In genomic region chr19:7522072-7522922, GRCh38 we compare ENCODE assay signal across 8 cellular contexts. TPM values are rescaled to one million over a fixed set of nuclear protein-coding genes. Genes with fewer than 3 reads are reported as not detected.
DNase-seq lines count a peak whose midpoint lies in the region; ATAC-seq and TF ChIP-seq lines count a peak whose summit lies in the region.

Gene MCOLN1, plus strand, starts transcription at chr19:7522624. Its CDS starts 127 bp downstream, at chr19:7522751.

- H3K36me3 ChIP-seq in cardiac muscle cell = peaks cover 2% of the 10 kb centered on the region

- DNase-seq in NCI-H1417 treated with DMSO at 0.1 percent for 48 hours (lab: John Stamatoyannopoulos, UW) (peak; percentile 90), T follicular helper cell (ENCODE audit: low read depth) (peak; percentile 99), cardiac muscle cell (ENCODE audit: low read depth in 1 of 2, low spot score in 1 of 2) (peak; percentile 98 to 100), posterior cingulate gyrus (peak; percentile 97 to 100 (median 98)), type B pancreatic cell (ENCODE audit: extremely low spot score, unreplicated experiment) (peak; percentile 100)
- peak; percentile 100 for DNase-seq in activated naive CD8-positive, alpha-beta T cell treated with anti-CD3 and anti-CD28 coated beads, Interleukin-2, amount 50 U/mL, for 24 hours

- H3K4me1 Mint-ChIP-seq in activated naive CD8-positive, alpha-beta T cell treated with anti-CD3 and anti-CD28 coated beads, Interleukin-2, amount 50 U/mL, for 24 hours = peaks cover 14% of the 10 kb centered on the region
- H3K4me1 Mint-ChIP-seq in type B pancreatic cell (ENCODE audit: unreplicated experiment) = peaks cover 10% of the 10 kb centered on the region

- peaks cover 7% of the 10 kb centered on the region for H3K4me1 ChIP-seq in cardiac muscle cell (ENCODE audit: low read depth)

- peak within 1 kb of the TSS; percentile 83 for H3K27ac Mint-ChIP-seq in activated naive CD8-positive, alpha-beta T cell treated with anti-CD3 and anti-CD28 coated beads, Interleukin-2, amount 50 U/mL, for 24 hours
- H3K27ac Mint-ChIP-seq in type B pancreatic cell = peak within 1 kb of the TSS; percentile 82

- H3K4me3 Mint-ChIP-seq in activated naive CD8-positive, alpha-beta T cell treated with anti-CD3 and anti-CD28 coated beads, Interleukin-2, amount 50 U/mL, for 24 hours = peak within 1 kb of the TSS; percentile 79
- peak within 1 kb of the TSS; percentile 89 for H3K4me3 Mint-ChIP-seq in type B pancreatic cell

- no peaks in the 10 kb centered on the region for H3K9me3 ChIP-seq in cardiac muscle cell (ENCODE audit: low read depth)

- peak; percentile 93 for ATAC-seq in HG02759 (IDR thresholded peaks at IDR 0.05; ENCODE audit: unreplicated experiment)
- ATAC-seq in activated naive CD8-positive, alpha-beta T cell treated with anti-CD3 and anti-CD28 coated beads, Interleukin-2, amount 50 U/mL, for 24 hours = peak; percentile 85

- H3K9me3 Mint-ChIP-seq in activated naive CD8-positive, alpha-beta T cell treated with anti-CD3 and anti-CD28 coated beads, Interleukin-2, amount 50 U/mL, for 24 hours = no peaks in the 10 kb centered on the region
- no peaks in the 10 kb centered on the region for H3K9me3 Mint-ChIP-seq in type B pancreatic cell

- no peak for TF ChIP-seq CTCF in cardiac muscle cell (IDR thresholded peaks at IDR 0.05; ENCODE audit: low read depth, low read length)
- no peak for TF ChIP-seq CTCF in type B pancreatic cell (conservative IDR thresholded peaks at IDR 0.05)

- no peak within 1 kb of the TSS for H3K27ac ChIP-seq in cardiac muscle cell

- H3K27me3 ChIP-seq in cardiac muscle cell = no peaks in the 10 kb centered on the region

- intact Hi-C loops in posterior cingulate gyrus (cut with DNase I) = loop anchor here (1.0 to 5.0 kb wide), 2 partner anchors 12 to 125 kb away; no protein-coding TSS in a partner anchor

- H3K4me3 ChIP-seq in cardiac muscle cell = peak within 1 kb of the TSS; percentile 87

- H3K36me3 Mint-ChIP-seq in activated naive CD8-positive, alpha-beta T cell treated with anti-CD3 and anti-CD28 coated beads, Interleukin-2, amount 50 U/mL, for 24 hours (ENCODE audit: low read depth) = no peaks in the 10 kb centered on the region
- H3K36me3 Mint-ChIP-seq in type B pancreatic cell = peaks cover 6% of the 10 kb centered on the region

- H3K27me3 Mint-ChIP-seq in activated naive CD8-positive, alpha-beta T cell treated with anti-CD3 and anti-CD28 coated beads, Interleukin-2, amount 50 U/mL, for 24 hours = no peaks in the 10 kb centered on the region
- H3K27me3 Mint-ChIP-seq in type B pancreatic cell = no peaks in the 10 kb centered on the region

- peak; percentile 58 for TF ChIP-seq POLR2A in GM10847 (IDR thresholded peaks at IDR 0.05; ENCODE audit: extremely low read depth, insufficient read length)

RNA-seq across cellular contexts. Expression of gene MCOLN1, which starts in this region (rescaled TPM):
- total RNA-seq in cardiac muscle cell (5.8 and 6.9 TPM in 2 replicates), type B pancreatic cell (ENCODE audit: low replicate concordance) (24.0 and 24.3 TPM in 2 replicates)
- 13.7 and 24.7 TPM in 2 replicates for polyA plus RNA-seq in cardiac muscle cell
